Comparison of ENCODE assay signal across 1 cellular context in the genomic region with DNA sequence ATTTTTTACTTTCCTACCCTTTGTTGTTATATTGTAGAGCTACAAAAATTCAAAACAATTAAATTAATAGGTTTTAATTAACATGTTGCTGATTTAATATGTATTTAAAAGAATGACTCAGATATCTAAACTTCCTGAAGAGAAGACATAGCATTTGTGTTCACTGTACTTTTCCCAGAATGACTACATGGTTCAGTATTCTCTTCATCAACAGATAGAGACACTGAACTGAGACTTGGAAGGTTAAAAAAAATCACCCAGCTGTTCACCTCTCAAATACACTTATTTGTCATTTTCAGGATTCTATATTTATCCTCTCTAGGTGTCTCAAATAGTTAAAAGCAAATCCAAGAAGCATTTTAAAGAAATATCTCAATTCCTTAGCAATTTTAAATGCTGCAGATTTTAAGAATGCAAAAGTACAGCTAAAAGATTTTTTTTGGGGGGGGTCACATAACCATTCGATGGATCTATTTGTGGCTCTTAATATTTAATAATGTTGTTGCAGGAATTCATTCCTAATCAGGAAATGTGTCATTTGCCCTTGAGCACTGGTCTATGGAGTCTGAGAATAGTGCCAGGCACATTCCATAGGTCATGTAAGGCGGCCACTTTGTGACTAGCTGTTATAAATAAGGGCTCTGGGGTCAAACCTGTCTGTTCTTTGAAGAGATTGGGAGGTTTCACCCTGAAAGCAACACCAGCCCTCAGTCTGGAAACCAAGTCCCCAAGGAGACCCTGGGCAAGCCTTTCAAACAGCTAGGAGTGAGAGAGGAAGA.
A peak's percentile ranks its signal among the peaks of the same experiment; 100 is the strongest.
TF ChIP-seq lines count a peak whose summit lies in the region.

No MANE protein-coding gene starts in this region.

TF ChIP-seq in endothelial cell of umbilical vein, 7 proteins besides CTCF, POLR2A, EP300 and RAD21:
- TF ChIP-seq POLR2AphosphoS5 (IDR thresholded peaks at IDR 0.05; ENCODE audit: insufficient read depth, low read depth, low read length) (no peak), FOS (IDR thresholded peaks at IDR 0.05; ENCODE audit: borderline replicate concordance, insufficient read depth, low read length) (peak; percentile 40), EZH2 (IDR thresholded peaks at IDR 0.05; ENCODE audit: borderline replicate concordance, low read depth, low read length, severe bottlenecking) (no peak), JUN (IDR thresholded peaks at IDR 0.05; ENCODE audit: borderline replicate concordance, insufficient read depth, insufficient read length, low read depth) (peak; percentile 12)
